Comparison of ENCODE assay signal across 8 cellular contexts in the genomic region with DNA sequence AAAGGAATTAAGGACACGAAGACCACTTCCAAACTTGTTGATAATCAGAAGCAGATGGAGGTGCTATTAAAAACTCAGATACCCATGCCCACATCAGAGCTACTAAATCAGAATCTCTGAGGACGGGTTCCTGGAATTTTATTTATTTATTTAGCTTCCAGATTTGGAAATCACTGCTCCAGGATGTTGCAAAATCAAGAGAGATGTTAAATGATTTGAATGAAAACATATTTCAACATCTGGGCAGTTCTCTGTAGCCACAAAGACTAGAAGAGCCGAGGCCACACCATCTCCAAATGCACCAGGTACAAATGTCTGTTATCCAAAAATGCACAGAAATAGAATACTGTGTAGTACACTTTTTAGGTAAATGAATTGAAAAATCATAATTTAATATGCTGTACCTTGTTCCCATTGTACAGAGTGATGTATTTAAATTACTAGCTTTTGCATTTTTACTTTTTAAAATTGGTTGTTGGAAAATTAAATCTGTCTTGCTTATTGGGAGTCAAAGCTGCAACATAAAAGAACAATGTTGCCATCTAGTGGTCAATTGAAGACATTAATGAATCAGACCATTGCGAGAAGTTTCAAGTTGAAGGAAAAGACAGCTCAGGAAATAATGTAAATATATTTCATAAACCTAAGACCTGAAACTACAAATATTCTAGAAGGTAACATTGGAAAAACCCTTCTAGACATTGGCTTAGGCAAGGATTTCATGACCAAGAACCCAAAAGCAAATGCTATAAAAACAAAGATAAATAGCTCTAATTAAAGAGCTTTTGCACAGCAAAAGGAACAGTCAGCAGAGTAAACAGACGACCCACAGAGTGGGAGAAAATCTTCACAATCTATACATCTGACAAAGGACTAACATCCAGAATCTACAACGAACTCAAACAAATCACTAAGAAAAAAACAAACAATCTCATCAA.
A peak's percentile ranks its signal among the peaks of the same experiment; 100 is the strongest.
DNase-seq lines count a peak whose midpoint lies in the region; ATAC-seq, FAIRE-seq and TF ChIP-seq lines count a peak whose summit lies in the region.

No MANE protein-coding gene starts in this region.

- intact Hi-C loops in sciatic nerve (cut with DNase I), result no loop called here

- no peak overlapping the region for H3K27ac Mint-ChIP-seq in T-helper 17 cell
- no peak overlapping the region for H3K27ac Mint-ChIP-seq in activated CD8-positive, alpha-beta memory T cell treated with anti-CD3 and anti-CD28 coated beads, Interleukin-2, amount 10 ng/mL, durations not matched to agents 7 days and 5 days

- peaks cover 37% of the 10 kb centered on the region for H3K27me3 Mint-ChIP-seq in T-helper 17 cell
- H3K27me3 Mint-ChIP-seq in activated CD8-positive, alpha-beta memory T cell treated with anti-CD3 and anti-CD28 coated beads, Interleukin-2, amount 10 ng/mL, durations not matched to agents 7 days and 5 days, result peaks cover 21% of the 10 kb centered on the region

- no peak overlapping the region for H3K4me3 Mint-ChIP-seq in T-helper 17 cell
- H3K4me3 Mint-ChIP-seq in activated CD8-positive, alpha-beta memory T cell treated with anti-CD3 and anti-CD28 coated beads, Interleukin-2, amount 10 ng/mL, durations not matched to agents 7 days and 5 days, result no peak overlapping the region

- ATAC-seq in GM18499 (IDR thresholded peaks at IDR 0.05; ENCODE audit: insufficient read depth, unreplicated experiment), result peak; percentile 65
- ATAC-seq in T-helper 17 cell, result peak; percentile 53
- peak; percentile 95 for ATAC-seq in sciatic nerve
- no peak for ATAC-seq in activated CD8-positive, alpha-beta memory T cell treated with anti-CD3 and anti-CD28 coated beads, Interleukin-2, amount 10 ng/mL, durations not matched to agents 7 days and 5 days
- ATAC-seq in HG02870 (IDR thresholded peaks at IDR 0.05; ENCODE audit: unreplicated experiment), result no peak

- no peaks in the 10 kb centered on the region for H3K9me3 ChIP-seq in T-helper 17 cell (ENCODE audit: control insufficient read depth, low read length, poor library complexity, severe bottlenecking)

- H3K36me3 Mint-ChIP-seq in T-helper 17 cell (ENCODE audit: low read depth), result no peaks in the 10 kb centered on the region
- no peaks in the 10 kb centered on the region for H3K36me3 Mint-ChIP-seq in activated CD8-positive, alpha-beta memory T cell treated with anti-CD3 and anti-CD28 coated beads, Interleukin-2, amount 10 ng/mL, durations not matched to agents 7 days and 5 days

- no peak overlapping the region for H3K4me3 ChIP-seq in AG09309 (ENCODE audit: control insufficient read depth, low read depth, low read length)

- CTCF ChIA-PET in activated CD8-positive, alpha-beta memory T cell treated with anti-CD3 and anti-CD28 coated beads, Interleukin-2, amount 10 ng/mL, durations not matched to agents 7 days and 5 days (lab: Charles Lee), result interaction anchor here (0.6 to 2.3 kb wide), 22 partner anchors 11 to 1001 kb away, joined by 3 to 43 read pairs (median 4); partner anchors contain the start of gene TTC29

- peaks cover 2% of the 10 kb centered on the region for H3K4me1 Mint-ChIP-seq in T-helper 17 cell
- H3K4me1 Mint-ChIP-seq in activated CD8-positive, alpha-beta memory T cell treated with anti-CD3 and anti-CD28 coated beads, Interleukin-2, amount 10 ng/mL, durations not matched to agents 7 days and 5 days, result no peaks in the 10 kb centered on the region

- no peaks in the 10 kb centered on the region for H3K9me3 Mint-ChIP-seq in activated CD8-positive, alpha-beta memory T cell treated with anti-CD3 and anti-CD28 coated beads, Interleukin-2, amount 10 ng/mL, durations not matched to agents 7 days and 5 days (ENCODE audit: low read depth)

- TF ChIP-seq CTCF in AG09309 (IDR thresholded peaks at IDR 0.05; ENCODE audit: control insufficient read depth, insufficient read depth, low read depth, low read length, missing control alignments), result peak; percentile 41

- peak; percentile 51 for DNase-seq in AG09309 (ENCODE audit: low read depth)
- DNase-seq in HTR-8/SVneo (ENCODE audit: insufficient read length, low spot score), result peak; percentile 36
- DNase-seq in T-helper 17 cell, result no peak
- DNase-seq in germinal center (ENCODE audit: low spot score), result peak; percentile 22
- DNase-seq in sciatic nerve (ENCODE audit: low spot score), result no peak
- no peak for DNase-seq in activated CD8-positive, alpha-beta memory T cell treated with anti-CD3 and anti-CD28 coated beads, Interleukin-2, amount 10 ng/mL, durations not matched to agents 7 days and 5 days

- FAIRE-seq in HTR-8/SVneo (lab: Jason Lieb, UNC), result no peak

Comparison
In these comparisons a context has a peak if more than half of its experiments do, and no peak if none do; other contexts are left out.
1. DNase-seq: peak in AG09309 (single experiment), HTR-8/SVneo (single experiment) and germinal center (single experiment); none in T-helper 17 cell (0 of 3), sciatic nerve (single experiment) and activated CD8-positive, alpha-beta memory T cell treated with anti-CD3 and anti-CD28 coated beads, Interleukin-2, amount 10 ng/mL, durations not matched to agents 7 days and 5 days (single experiment).
2. ATAC-seq: peak in GM18499 (single experiment), T-helper 17 cell (single experiment) and sciatic nerve (single experiment); none in activated CD8-positive, alpha-beta memory T cell treated with anti-CD3 and anti-CD28 coated beads, Interleukin-2, amount 10 ng/mL, durations not matched to agents 7 days and 5 days (single experiment) and HG02870 (single experiment).